ENCODE assay signal across 8 cellular contexts in the genomic region with DNA sequence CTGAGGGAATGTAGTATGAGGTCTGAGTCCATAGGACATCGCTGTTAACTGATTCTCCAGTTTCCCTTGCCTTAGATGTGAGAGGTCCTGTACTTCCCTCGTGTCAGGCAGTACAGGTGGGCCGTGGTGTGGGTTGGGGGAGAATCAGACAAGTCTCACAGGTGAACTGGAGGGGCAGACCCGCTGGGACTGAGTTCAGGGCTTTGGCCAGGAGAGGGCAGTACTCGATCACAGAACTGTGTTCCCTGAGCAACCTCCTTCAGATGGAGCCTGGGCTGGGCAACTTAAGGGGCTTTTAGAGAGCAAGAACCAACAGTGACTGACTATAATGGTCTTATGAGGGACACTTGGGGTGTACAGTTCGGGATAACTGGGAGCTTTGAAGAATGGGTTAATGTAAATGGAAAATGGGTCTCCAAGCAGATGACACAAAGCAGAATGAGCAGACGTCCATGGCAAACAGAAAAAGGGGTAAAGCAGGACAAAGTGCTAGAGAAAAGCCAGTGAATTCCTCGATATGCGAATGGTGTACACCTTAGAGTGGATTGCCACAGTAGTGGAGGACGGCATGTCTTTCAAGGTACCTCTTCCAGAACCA.
DNase-seq lines count a peak whose midpoint lies in the region; ATAC-seq, FAIRE-seq and TF ChIP-seq lines count a peak whose summit lies in the region.

No MANE protein-coding gene starts in this region.

- H2AFZ ChIP-seq in OCI-LY1 (ENCODE audit: low read length), result no peak overlapping the region
- H2AFZ ChIP-seq in neuronal stem cell (ENCODE audit: low read length), result no peak overlapping the region

- H3K9me3 ChIP-seq in OCI-LY1 (ENCODE audit: low read length) (no peaks in the 10 kb centered on the region), neuronal stem cell (replicated peaks in 1 of 2; ENCODE audit: control insufficient read depth in 2 of 2, insufficient read depth in 1 of 2, low read depth in 1 of 2, low read length in 2 of 2) (no peaks in the 10 kb centered on the region), thyroid gland (no peaks in the 10 kb centered on the region)

- no peak overlapping the region for H3K14ac ChIP-seq in neuronal stem cell (ENCODE audit: low read length)

- H2BK15ac ChIP-seq in neuronal stem cell (ENCODE audit: low read length), result no peak overlapping the region

- no peaks in the 10 kb centered on the region for H4K20me1 ChIP-seq in OCI-LY1 (ENCODE audit: insufficient read depth, low read length)

- no peak overlapping the region for H3K4ac ChIP-seq in neuronal stem cell (ENCODE audit: low read length)

- POLR2A ChIA-PET in BJ (lab: Charles Lee), result no interaction called here

- TF ChIP-seq CTCF in BJ (IDR thresholded peaks at IDR 0.05; ENCODE audit: insufficient read depth, low read depth, low read length), result peak; percentile 79
- peak; percentile 89 for TF ChIP-seq CTCF in OCI-LY1 (IDR thresholded peaks at IDR 0.05; ENCODE audit: low read length)
- peak; percentile 44 to 89 (median 76) for TF ChIP-seq CTCF in thyroid gland (IDR thresholded peaks at IDR 0.05)

- no peaks in the 10 kb centered on the region for H3K9me2 ChIP-seq in OCI-LY1 (ENCODE audit: low read depth, low read length)

- FAIRE-seq in GM19239 (lab: Jason Lieb, UNC), result peak; percentile 80

- H3K4me2 ChIP-seq in OCI-LY1 (ENCODE audit: low read length) (no peak overlapping the region), neuronal stem cell (ENCODE audit: insufficient read depth, low read length, poor library complexity, severe bottlenecking) (no peak overlapping the region)

- no peak overlapping the region for H2BK120ac ChIP-seq in neuronal stem cell (ENCODE audit: low read depth, low read length)

- WGBS in neuronal stem cell (ENCODE audit: extremely low coverage in 2 of 2, insufficient read length in 2 of 2, insufficient replicate concordance in 1 of 2), 2 donors, result no CpG with 5 or more reads among the region's 10 CpGs
- 29% methylated on average over 10 of the region's 10 CpGs for WGBS in thyroid gland, 2 donors

- no peak overlapping the region for H3K23ac ChIP-seq in neuronal stem cell (ENCODE audit: low read depth, low read length, poor library complexity)

- H3K79me2 ChIP-seq in OCI-LY1 (ENCODE audit: insufficient read depth, low read length), result no peaks in the 10 kb centered on the region

- H3K18ac ChIP-seq in neuronal stem cell (ENCODE audit: low read length), result peak overlapping the region; percentile 9

- H3K9ac ChIP-seq in OCI-LY1 (ENCODE audit: low read length) (no peak overlapping the region), neuronal stem cell (ENCODE audit: low read depth, low read length, poor library complexity) (no peak overlapping the region)

- peaks cover 1% of the 10 kb centered on the region for H3K27me3 ChIP-seq in BJ (ENCODE audit: control insufficient read depth, insufficient read depth, low read length)
- H3K27me3 ChIP-seq in OCI-LY1 (ENCODE audit: insufficient read depth, low read length), result peaks cover 7% of the 10 kb centered on the region; the same call in 1 of the 2 replicates
- peaks cover 0 to 2% (median 0%) of the 10 kb centered on the region in 3 experiments for H3K27me3 ChIP-seq in neuronal stem cell (ENCODE audit: control insufficient read depth in 3 of 3, insufficient read depth in 3 of 3, low read depth in 1 of 3, low read length in 3 of 3)
- no peaks in the 10 kb centered on the region for H3K27me3 ChIP-seq in thyroid gland

- no peaks in the 10 kb centered on the region for H3K79me1 ChIP-seq in neuronal stem cell (ENCODE audit: low read depth, low read length)

- no peak overlapping the region for H4K91ac ChIP-seq in neuronal stem cell (ENCODE audit: low read depth, low read length, poor library complexity)

- H3K4me1 ChIP-seq in OCI-LY1 (ENCODE audit: insufficient read depth, low read length, severe bottlenecking) (no peaks in the 10 kb centered on the region), neuronal stem cell (ENCODE audit: control insufficient read depth in 2 of 2, insufficient read depth in 1 of 2, low read depth in 1 of 2, low read length in 2 of 2) (no peaks in the 10 kb centered on the region), thyroid gland (no peaks in the 10 kb centered on the region)

- CTCF ChIA-PET in BJ (lab: Yijun Ruan, JAX), result interaction anchor here (0.6 to 9.7 kb wide), 30 partner anchors 8 to 814 kb away, joined by 3 to 164 read pairs (median 4); no protein-coding TSS in a partner anchor

- no peak overlapping the region for H4K8ac ChIP-seq in neuronal stem cell (ENCODE audit: low read depth, low read length)

- H3F3A ChIP-seq in OCI-LY1 (ENCODE audit: insufficient read depth, low read length), result no peaks in the 10 kb centered on the region

- intact Hi-C loops in thyroid gland (cut with DNase I), result loop anchor here (2.0 to 5.0 kb wide), 2 partner anchors 67 to 118 kb away; no protein-coding TSS in a partner anchor

- H3K4me3 ChIP-seq in BJ (ENCODE audit: low read depth, low read length) (no peak overlapping the region), OCI-LY1 (ENCODE audit: low read depth, low read length, poor library complexity, severe bottlenecking) (no peak overlapping the region), neuronal stem cell (ENCODE audit: low read length in 2 of 2) (no peak overlapping the region), thyroid gland (replicated peaks in 1 of 3) (no peak overlapping the region)

- TF ChIP-seq POLR2A in thyroid gland (IDR thresholded peaks at IDR 0.05), result no peak

- H3K36me3 ChIP-seq in BJ (ENCODE audit: control insufficient read depth, insufficient read depth, low read length), result no peaks in the 10 kb centered on the region
- H3K36me3 ChIP-seq in OCI-LY1 (ENCODE audit: insufficient read depth, low read length), result no peaks in the 10 kb centered on the region
- H3K36me3 ChIP-seq in neuronal stem cell (replicated peaks in 1 of 2; ENCODE audit: control insufficient read depth in 2 of 2, insufficient read depth in 2 of 2, low read length in 2 of 2), result no peaks in the 10 kb centered on the region
- H3K36me3 ChIP-seq in thyroid gland, result no peaks in the 10 kb centered on the region

- no peak overlapping the region for H2BK12ac ChIP-seq in neuronal stem cell (ENCODE audit: low read length)

- no peak overlapping the region for H2BK5ac ChIP-seq in neuronal stem cell (ENCODE audit: low read length)

- DNase-seq in BJ (ENCODE audit: low read depth), result no peak
- DNase-seq in GM19239 (ENCODE audit: insufficient read length, low spot score), result peak; percentile 65
- DNase-seq in activated T-cell treated with anti-CD3 and anti-CD28 coated beads, Interleukin-2, amount 50 U/mL, for 1 hour, result peak; percentile 57
- peak; percentile 49 for DNase-seq in fibroblast of peridontal ligament (ENCODE audit: extremely low read depth)
- peak; percentile 72 for DNase-seq in neuronal stem cell (ENCODE audit: low spot score)
- DNase-seq in thyroid gland, result peak; percentile 68 to 74

- H2AK5ac ChIP-seq in neuronal stem cell (ENCODE audit: low read depth, low read length), result no peak overlapping the region

- ATAC-seq in HG03571 (IDR thresholded peaks at IDR 0.05; ENCODE audit: unreplicated experiment), result peak; percentile 79

- H3K27ac ChIP-seq in OCI-LY1 (ENCODE audit: low read depth, low read length, poor library complexity, severe bottlenecking), result no peak overlapping the region
- no peak overlapping the region for H3K27ac ChIP-seq in neuronal stem cell (replicated peaks; ENCODE audit: low read length)
- H3K27ac ChIP-seq in thyroid gland, result no peak overlapping the region
